Comparison of ENCODE assay signal across 8 cellular contexts in genomic region chr5:127870914-127871313, GRCh38.
A peak's percentile ranks its signal among the peaks of the same experiment; 100 is the strongest.
DNase-seq lines count a peak whose midpoint lies in the region; ATAC-seq lines count a peak whose summit lies in the region.

No MANE protein-coding gene starts in this region.

- H2AFZ ChIP-seq in neuronal stem cell (ENCODE audit: low read length) = no peak overlapping the region

- CTCF ChIA-PET in activated CD4-positive, alpha-beta memory T cell treated with anti-CD3 and anti-CD28 coated beads, Interleukin-2, amount 10 ng/mL, durations not matched to agents 7 days and 5 days (lab: Charles Lee) = no interaction called here

- H3K9me3 Mint-ChIP-seq in activated CD4-positive, alpha-beta memory T cell treated with anti-CD3 and anti-CD28 coated beads, Interleukin-2, amount 10 ng/mL, durations not matched to agents 7 days and 5 days = no peaks in the 10 kb centered on the region

- peak overlapping the region; percentile 49 for H3K18ac ChIP-seq in neuronal stem cell (ENCODE audit: low read length)

- DNase-seq in cerebellum (ENCODE audit: low spot score) = peak; percentile 36
- no peak for DNase-seq in neuronal stem cell (ENCODE audit: low spot score)
- no peak for DNase-seq in OCI-M2 (lab: John Stamatoyannopoulos, UW; ENCODE audit: unreplicated experiment)
- DNase-seq in activated CD4-positive, alpha-beta T cell treated with anti-CD3 and anti-CD28 coated beads, Interleukin-2, amount 50 U/mL, for 48 hours = no peak
- DNase-seq in activated CD4-positive, alpha-beta memory T cell treated with anti-CD3 and anti-CD28 coated beads, Interleukin-2, amount 10 ng/mL, durations not matched to agents 7 days and 5 days = no peak
- DNase-seq in activated CD4-positive, alpha-beta T cell treated with anti-CD3 and anti-CD28 coated beads for 48 hours = no peak

- peaks cover 3 to 7% of the 10 kb centered on the region in 2 donors for H3K4me1 ChIP-seq in neuronal stem cell (ENCODE audit: control insufficient read depth in 2 of 2, insufficient read depth in 1 of 2, low read depth in 1 of 2, low read length in 2 of 2)

- H3K27me3 Mint-ChIP-seq in activated CD4-positive, alpha-beta memory T cell treated with anti-CD3 and anti-CD28 coated beads, Interleukin-2, amount 10 ng/mL, durations not matched to agents 7 days and 5 days = peaks cover 3% of the 10 kb centered on the region

- no peak overlapping the region for H3K4ac ChIP-seq in neuronal stem cell (ENCODE audit: low read length)

- no peaks in the 10 kb centered on the region for H3K4me1 Mint-ChIP-seq in activated CD4-positive, alpha-beta memory T cell treated with anti-CD3 and anti-CD28 coated beads, Interleukin-2, amount 10 ng/mL, durations not matched to agents 7 days and 5 days

- no peaks in the 10 kb centered on the region for H3K36me3 Mint-ChIP-seq in activated CD4-positive, alpha-beta memory T cell treated with anti-CD3 and anti-CD28 coated beads, Interleukin-2, amount 10 ng/mL, durations not matched to agents 7 days and 5 days (ENCODE audit: low read depth)

- H3K9me3 ChIP-seq in neuronal stem cell (replicated peaks in 1 of 2; ENCODE audit: control insufficient read depth in 2 of 2, insufficient read depth in 1 of 2, low read depth in 1 of 2, low read length in 2 of 2) = no peaks in the 10 kb centered on the region

- H2BK120ac ChIP-seq in neuronal stem cell (ENCODE audit: low read depth, low read length) = no peak overlapping the region

- H3K4me2 ChIP-seq in neuronal stem cell (ENCODE audit: insufficient read depth, low read length, poor library complexity, severe bottlenecking) = no peak overlapping the region

- H2BK15ac ChIP-seq in neuronal stem cell (ENCODE audit: low read length) = no peak overlapping the region

- no peaks in the 10 kb centered on the region for H3K79me1 ChIP-seq in neuronal stem cell (ENCODE audit: low read depth, low read length)

- no peaks in the 10 kb centered on the region for H3K27me3 ChIP-seq in neuronal stem cell (ENCODE audit: control insufficient read depth in 3 of 3, insufficient read depth in 3 of 3, low read depth in 1 of 3, low read length in 3 of 3)

- no peak overlapping the region for H2BK5ac ChIP-seq in neuronal stem cell (ENCODE audit: low read length)

- WGBS in neuronal stem cell (ENCODE audit: extremely low coverage in 2 of 2, insufficient read length in 2 of 2, insufficient replicate concordance in 1 of 2), 2 donors = no CpG with 5 or more reads among the region's 4 CpGs

- H2BK12ac ChIP-seq in neuronal stem cell (ENCODE audit: low read length) = no peak overlapping the region

- H4K91ac ChIP-seq in neuronal stem cell (ENCODE audit: low read depth, low read length, poor library complexity) = no peak overlapping the region

- H3K23ac ChIP-seq in neuronal stem cell (ENCODE audit: low read depth, low read length, poor library complexity) = no peak overlapping the region

- H3K27ac ChIP-seq in neuronal stem cell (replicated peaks; ENCODE audit: low read length) = no peak overlapping the region

- no peak overlapping the region for H3K9ac ChIP-seq in neuronal stem cell (ENCODE audit: low read depth, low read length, poor library complexity)

- peak; percentile 49 for ATAC-seq in GM18519 (IDR thresholded peaks at IDR 0.05; ENCODE audit: low FRiP score, unreplicated experiment)
- ATAC-seq in HG02981 (IDR thresholded peaks at IDR 0.05; ENCODE audit: unreplicated experiment) = peak; percentile 44

- no peaks in the 10 kb centered on the region for H3K36me3 ChIP-seq in neuronal stem cell (replicated peaks in 1 of 2; ENCODE audit: control insufficient read depth in 2 of 2, insufficient read depth in 2 of 2, low read length in 2 of 2)

- H3K4me3 ChIP-seq in neuronal stem cell (ENCODE audit: low read length in 2 of 2) = no peak overlapping the region

- POLR2A ChIA-PET in activated CD4-positive, alpha-beta memory T cell treated with anti-CD3 and anti-CD28 coated beads, Interleukin-2, amount 10 ng/mL, durations not matched to agents 7 days and 5 days (lab: Charles Lee) = no interaction called here

- H3K4me3 Mint-ChIP-seq in activated CD4-positive, alpha-beta memory T cell treated with anti-CD3 and anti-CD28 coated beads, Interleukin-2, amount 10 ng/mL, durations not matched to agents 7 days and 5 days = no peak overlapping the region

- H2AK5ac ChIP-seq in neuronal stem cell (ENCODE audit: low read depth, low read length) = no peak overlapping the region

- H3K27ac Mint-ChIP-seq in activated CD4-positive, alpha-beta memory T cell treated with anti-CD3 and anti-CD28 coated beads, Interleukin-2, amount 10 ng/mL, durations not matched to agents 7 days and 5 days = no peak overlapping the region

- H3K14ac ChIP-seq in neuronal stem cell (ENCODE audit: low read length) = no peak overlapping the region

- H4K8ac ChIP-seq in neuronal stem cell (ENCODE audit: low read depth, low read length) = no peak overlapping the region
